9 cellular contexts compared by ENCODE assay signal in genomic region chr22:42342426-42343135, GRCh38.
A peak's percentile ranks its signal among the peaks of the same experiment; 100 is the strongest.
DNase-seq lines count a peak whose midpoint lies in the region; ATAC-seq and TF ChIP-seq lines count a peak whose summit lies in the region.
"Had no signal": no experiment of that assay in that cellular context is flagged by ENCODE, and none has a peak within 500 bp of the region (broad histone marks: within the 10 kb centered on the region; RNA-seq: fewer than 3 reads in every experiment).

No MANE protein-coding gene starts in this region.

- no peak for TF ChIP-seq POLR2A in vagina (IDR thresholded peaks at IDR 0.05)

- H3K9ac ChIP-seq in mucosa of stomach (ENCODE audit: low read length): peak overlapping the region; percentile 12

- no peaks in the 10 kb centered on the region for H3K27me3 Mint-ChIP-seq in activated naive CD8-positive, alpha-beta T cell

- H3K4me3 ChIP-seq in heart right ventricle (peak overlapping the region in 8 of 10 donors; percentile 8 to 51 (median 46)), mucosa of stomach (ENCODE audit: low read length) (no peak overlapping the region), vagina (peak overlapping the region; percentile 40 to 49)

- peak in 1 of 8 donors; percentile 17 for ATAC-seq in heart right ventricle
- ATAC-seq in GM18907 (IDR thresholded peaks at IDR 0.05; ENCODE audit: unreplicated experiment): no peak

- H3K36me3 ChIP-seq in heart right ventricle (no peaks in the 10 kb centered on the region), mucosa of stomach (ENCODE audit: control insufficient read depth, insufficient read depth, low read length) (no peaks in the 10 kb centered on the region), vagina (no peaks in the 10 kb centered on the region)

- H3K27me3 ChIP-seq in heart right ventricle (peaks cover 0 to 50% (median 10%) of the 10 kb centered on the region in 7 donors), mucosa of stomach (ENCODE audit: control insufficient read depth, insufficient read depth, low read length) (peaks cover 9% of the 10 kb centered on the region), vagina (no peaks in the 10 kb centered on the region)

- TF ChIP-seq CTCF in heart right ventricle (IDR thresholded peaks at IDR 0.05) (no peak), vagina (IDR thresholded peaks at IDR 0.05) (no peak)

- H3K9me3 ChIP-seq in heart right ventricle: no peaks in the 10 kb centered on the region
- H3K9me3 ChIP-seq in mucosa of stomach (ENCODE audit: control insufficient read depth, low read length): no peaks in the 10 kb centered on the region
- no peaks in the 10 kb centered on the region for H3K9me3 ChIP-seq in vagina

- intact Hi-C loops in heart right ventricle (cut with DNase I): no loop called here
- intact Hi-C loops in cardiac septum (cut with DNase I): no loop called here
- intact Hi-C loops in vagina (cut with DNase I): no loop called here

- no peak overlapping the region for H3K27ac Mint-ChIP-seq in activated naive CD8-positive, alpha-beta T cell

- H3K4me1 Mint-ChIP-seq in activated naive CD8-positive, alpha-beta T cell (ENCODE audit: low read depth): peaks cover 15% of the 10 kb centered on the region

- no peaks in the 10 kb centered on the region for H3K9me3 Mint-ChIP-seq in activated naive CD8-positive, alpha-beta T cell (ENCODE audit: low read depth)

- H3K4me1 ChIP-seq in heart right ventricle (peaks cover 0 to 12% (median 2%) of the 10 kb centered on the region in 9 donors), mucosa of stomach (ENCODE audit: control insufficient read depth, insufficient read depth, low read length) (peaks cover 9% of the 10 kb centered on the region), vagina (peaks cover 24% of the 10 kb centered on the region)

- H3K27ac ChIP-seq in heart right ventricle (no peak overlapping the region), vagina (no peak overlapping the region)

- peak overlapping the region; percentile 84 for H3K4me3 Mint-ChIP-seq in activated naive CD8-positive, alpha-beta T cell

- WGBS in heart right ventricle, 2 donors: 85 to 88% methylated on average over 11 of the region's 11 CpGs

- DNase-seq in heart right ventricle (no peak), cardiac septum (ENCODE audit: low spot score) (no peak), vagina (ENCODE audit: extremely low spot score in 2 of 2) (no peak), kidney glomerular epithelial cell (lab: John Stamatoyannopoulos, UW) (no peak), glomerular visceral epithelial cell (ENCODE audit: extremely low spot score) (no peak)
- DNase-seq: SIG-M5 had no signal

- H3K36me3 Mint-ChIP-seq in activated naive CD8-positive, alpha-beta T cell: no peaks in the 10 kb centered on the region
